7 cellular contexts compared by ENCODE assay signal in genomic region chr3:183884437-183885296, GRCh38. TPM values are rescaled to one million over a fixed set of nuclear protein-coding genes. Genes with fewer than 3 reads are reported as not detected.
DNase-seq lines count a peak whose midpoint lies in the region; ATAC-seq, FAIRE-seq and TF ChIP-seq lines count a peak whose summit lies in the region.

Gene PARL, minus strand, starts transcription at chr3:183884880. Its CDS starts 34 bp downstream, at chr3:183884846.

- WGBS in hepatocyte (ENCODE audit: low lambda C conversion rate, missing lambda C conversion rate): 2% methylated on average over 53 of the region's 61 CpGs

- H3K9me3 Mint-ChIP-seq in T-helper 2 cell treated with Interferon-gamma antibody and Interleukin-4, amounts not matched to agents 5 μg/mL and 100 μg/mL, for 36 hours: no peaks in the 10 kb centered on the region
- no peaks in the 10 kb centered on the region for H3K9me3 Mint-ChIP-seq in astrocyte (ENCODE audit: unreplicated experiment)

- peaks cover 9% of the 10 kb centered on the region for H3K4me1 ChIP-seq in astrocyte (ENCODE audit: insufficient read depth, low read length)
- H3K4me1 ChIP-seq in hepatocyte (ENCODE audit: insufficient read depth): peaks cover 14% of the 10 kb centered on the region

- ATAC-seq in GM18505 (IDR thresholded peaks at IDR 0.05; ENCODE audit: unreplicated experiment) (peak; percentile 99), HG02973 (IDR thresholded peaks at IDR 0.05; ENCODE audit: unreplicated experiment) (peak; percentile 99)

- TF ChIP-seq POLR2A in GM18505 (IDR thresholded peaks at IDR 0.05; ENCODE audit: borderline replicate concordance, extremely low read depth, insufficient read depth, insufficient read length): peak; percentile 93

- H3K9me3 ChIP-seq in astrocyte (ENCODE audit: insufficient read depth, low read depth, low read length): no peaks in the 10 kb centered on the region
- H3K9me3 ChIP-seq in hepatocyte (ENCODE audit: low read depth): no peaks in the 10 kb centered on the region

- TF ChIP-seq CTCF in astrocyte (IDR thresholded peaks at IDR 0.05; ENCODE audit: insufficient read depth, low read depth, low read length) (peak; percentile 81), hepatocyte (IDR thresholded peaks at IDR 0.05; ENCODE audit: poor library complexity) (peak; percentile 99)

- H3K4me2 ChIP-seq in astrocyte (ENCODE audit: low read length): peak within 1 kb of the TSS; percentile 86
- H3K4me2 ChIP-seq in hepatocyte: peak within 1 kb of the TSS; percentile 82

- H3K9ac ChIP-seq in astrocyte (ENCODE audit: low read length): peak within 1 kb of the TSS; percentile 93

- H3K4me1 Mint-ChIP-seq in T-helper 2 cell treated with Interferon-gamma antibody and Interleukin-4, amounts not matched to agents 5 μg/mL and 100 μg/mL, for 36 hours (ENCODE audit: low read depth): peaks cover 19% of the 10 kb centered on the region
- peaks cover 13% of the 10 kb centered on the region for H3K4me1 Mint-ChIP-seq in astrocyte (ENCODE audit: low read depth, unreplicated experiment)

- H3K27ac Mint-ChIP-seq in T-helper 2 cell treated with Interferon-gamma antibody and Interleukin-4, amounts not matched to agents 5 μg/mL and 100 μg/mL, for 36 hours: peak within 1 kb of the TSS; percentile 95
- peak within 1 kb of the TSS; percentile 96 for H3K27ac Mint-ChIP-seq in astrocyte (ENCODE audit: unreplicated experiment)

- H3K27me3 Mint-ChIP-seq in T-helper 2 cell treated with Interferon-gamma antibody and Interleukin-4, amounts not matched to agents 5 μg/mL and 100 μg/mL, for 36 hours (ENCODE audit: low read depth): no peaks in the 10 kb centered on the region
- peaks cover 15% of the 10 kb centered on the region for H3K27me3 Mint-ChIP-seq in astrocyte (ENCODE audit: low read depth, unreplicated experiment)

- H2AFZ ChIP-seq in astrocyte (ENCODE audit: low read depth, low read length) (peak within 1 kb of the TSS; percentile 94), hepatocyte (peak within 1 kb of the TSS; percentile 80)

- peaks cover 1% of the 10 kb centered on the region for H3K36me3 Mint-ChIP-seq in T-helper 2 cell treated with Interferon-gamma antibody and Interleukin-4, amounts not matched to agents 5 μg/mL and 100 μg/mL, for 36 hours (ENCODE audit: low read depth)
- no peaks in the 10 kb centered on the region for H3K36me3 Mint-ChIP-seq in astrocyte (ENCODE audit: low read depth, unreplicated experiment)

- no peaks in the 10 kb centered on the region for H3K9me2 ChIP-seq in hepatocyte (replicated peaks; ENCODE audit: insufficient read depth)

- H3K79me2 ChIP-seq in astrocyte (ENCODE audit: insufficient read depth, low read length): peaks cover 50% of the 10 kb centered on the region
- peaks cover 48% of the 10 kb centered on the region for H3K79me2 ChIP-seq in hepatocyte

- H3K36me3 ChIP-seq in astrocyte (ENCODE audit: insufficient read depth, low read length): no peaks in the 10 kb centered on the region
- H3K36me3 ChIP-seq in hepatocyte (replicated peaks; ENCODE audit: insufficient read depth, low read depth): no peaks in the 10 kb centered on the region

- peak within 1 kb of the TSS; percentile 89 for H3K4me3 ChIP-seq in astrocyte (ENCODE audit: insufficient read depth, low read depth, low read length)
- H3K4me3 ChIP-seq in hepatocyte: peak within 1 kb of the TSS; percentile 92

- peak; percentile 83 to 95 for DNase-seq in NCI-H1930 (lab: John Stamatoyannopoulos, UW)
- DNase-seq in T-helper 2 cell treated with Interferon-gamma antibody and Interleukin-4, amounts not matched to agents 5 μg/mL and 100 μg/mL, for 36 hours (ENCODE audit: low spot score): peak; percentile 94
- DNase-seq in astrocyte (ENCODE audit: low read depth): peak; percentile 62
- peak; percentile 96 for DNase-seq in hepatocyte (ENCODE audit: low spot score)
- DNase-seq in retina: peak; percentile 99

- peak within 1 kb of the TSS; percentile 95 for H3K4me3 Mint-ChIP-seq in T-helper 2 cell treated with Interferon-gamma antibody and Interleukin-4, amounts not matched to agents 5 μg/mL and 100 μg/mL, for 36 hours
- H3K4me3 Mint-ChIP-seq in astrocyte (ENCODE audit: unreplicated experiment): peak within 1 kb of the TSS; percentile 99

- H3K27me3 ChIP-seq in astrocyte (ENCODE audit: insufficient read depth, low read length) (peaks cover 4% of the 10 kb centered on the region), hepatocyte (no peaks in the 10 kb centered on the region)

- FAIRE-seq in astrocyte (lab: Jason Lieb, UNC): no peak

- H3K27ac ChIP-seq in astrocyte (ENCODE audit: low read depth, low read length): peak within 1 kb of the TSS; percentile 78
- H3K27ac ChIP-seq in hepatocyte: peak within 1 kb of the TSS; percentile 87

- H4K20me1 ChIP-seq in astrocyte (ENCODE audit: insufficient read depth, low read length) (peaks cover 32% of the 10 kb centered on the region), hepatocyte (ENCODE audit: insufficient read depth, poor library complexity, severe bottlenecking) (peaks cover 19% of the 10 kb centered on the region)

RNA-seq across cellular contexts. Expression of gene PARL, which starts in this region (rescaled TPM):
- total RNA-seq in astrocyte (62.1 and 64.7 TPM in 2 replicates), hepatocyte (32.3 and 35.2 TPM in 2 replicates)
- 47.9 and 71.4 TPM in 2 replicates for polyA plus RNA-seq in hepatocyte

Comparison
In these comparisons a context has a peak if more than half of its experiments do, and no peak if none do; other contexts are left out.
1. Peak in every context shown above with its lines: DNase-seq, ATAC-seq, H3K4me3 ChIP-seq and H3K27ac ChIP-seq.